In the genomic region with DNA sequence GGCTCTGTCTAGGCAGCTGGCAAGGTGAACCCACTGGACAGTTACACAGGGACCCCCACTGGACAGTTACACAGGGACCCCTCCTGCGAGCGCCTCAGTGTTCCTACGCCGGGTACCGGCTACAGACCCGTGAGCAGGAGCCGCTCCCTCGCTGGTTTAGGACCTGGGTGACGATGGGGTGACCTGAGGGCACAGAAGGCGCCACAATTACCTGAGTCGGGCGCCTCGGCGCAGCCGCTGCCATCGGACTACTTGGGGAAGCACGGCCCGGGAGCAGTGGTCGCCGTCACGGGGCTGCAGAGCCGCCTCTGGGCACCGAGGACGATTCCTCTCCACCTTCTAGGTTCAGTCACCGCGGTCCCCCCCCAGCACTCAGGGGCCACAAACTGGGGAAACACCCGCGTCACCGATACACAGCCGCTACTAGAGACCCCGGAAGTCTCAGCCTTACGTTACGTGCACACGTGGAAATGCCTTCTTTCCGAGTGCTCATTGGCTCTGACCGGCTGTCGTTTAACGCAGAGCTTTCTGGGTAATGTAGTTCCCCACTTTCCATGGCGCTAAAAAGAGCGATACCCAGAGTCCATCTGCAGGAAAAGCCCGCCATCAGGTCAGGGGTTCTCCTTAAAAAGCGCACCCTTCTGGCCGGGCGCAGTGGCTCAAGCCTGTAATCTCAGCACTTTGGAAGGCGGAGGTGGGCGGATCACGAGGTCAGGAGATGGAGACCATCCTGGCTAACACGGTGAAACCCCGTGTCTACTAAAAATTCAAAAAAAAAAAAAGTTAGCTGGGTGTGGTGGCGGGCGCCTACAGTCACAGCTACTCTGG, we compare ENCODE assay signal across 8 cellular contexts. TPM values are rescaled to one million over a fixed set of nuclear protein-coding genes. Genes with fewer than 3 reads are reported as not detected.
DNase-seq lines count a peak whose midpoint lies in the region; ATAC-seq and TF ChIP-seq lines count a peak whose summit lies in the region.
"Not testable (repeated sequence)": the region's sequence is repeated elsewhere in the genome, so short reads cannot be mapped to it uniquely, and the experiment has no call there.

ZNF417 (minus strand) TSS at position 425 of the 828 bp plus-strand sequence; CDS start at position 244, 181 bp downstream.

- H3K27ac ChIP-seq in HUES64 (ENCODE audit: low read depth, low read length), result peak within 1 kb of the TSS; percentile 71
- H3K27ac ChIP-seq in OCI-LY1 (ENCODE audit: low read depth, low read length, poor library complexity, severe bottlenecking), result not testable (repeated sequence)

- not testable (repeated sequence) for H3K9me2 ChIP-seq in OCI-LY1 (ENCODE audit: low read depth, low read length)

- H3K4me2 ChIP-seq in OCI-LY1 (ENCODE audit: low read length), result peak within 1 kb of the TSS; percentile 89

- peak within 1 kb of the TSS; percentile 47; the same call in 1 of the 2 replicates for H2AFZ ChIP-seq in OCI-LY1 (ENCODE audit: low read length)

- H4K20me1 ChIP-seq in OCI-LY1 (ENCODE audit: insufficient read depth, low read length), result not testable (repeated sequence)

- H3K27me3 ChIP-seq in HUES64 (ENCODE audit: insufficient read depth, low read length); OCI-LY1 (ENCODE audit: insufficient read depth, low read length); mononuclear cell (ENCODE audit: insufficient read depth, low read length): not testable (repeated sequence)

- 1% methylated on average over 51 of the region's 51 CpGs for WGBS in HUES64

- not testable (repeated sequence) for H3K79me2 ChIP-seq in OCI-LY1 (ENCODE audit: insufficient read depth, low read length)

- H3K9ac ChIP-seq in HUES64 (ENCODE audit: low read depth, low read length), result peak within 1 kb of the TSS; percentile 85
- peak within 1 kb of the TSS; percentile 97 for H3K9ac ChIP-seq in OCI-LY1 (ENCODE audit: low read length)

- not testable (repeated sequence) for H3F3A ChIP-seq in OCI-LY1 (ENCODE audit: insufficient read depth, low read length)

- peak; percentile 52 for TF ChIP-seq CTCF in OCI-LY1 (IDR thresholded peaks at IDR 0.05; ENCODE audit: low read length)
- not testable (repeated sequence) for TF ChIP-seq CTCF in epithelial cell of esophagus (IDR thresholded peaks at IDR 0.05; ENCODE audit: insufficient read depth, low read depth, low read length, missing control alignments)

- ATAC-seq in GM21447 (IDR thresholded peaks at IDR 0.05; ENCODE audit: unreplicated experiment), result peak; percentile 94

- H3K4me3 ChIP-seq in HUES64 (ENCODE audit: low read length) (peak within 1 kb of the TSS; percentile 82), OCI-LY1 (ENCODE audit: low read depth, low read length, poor library complexity, severe bottlenecking) (peak within 1 kb of the TSS; percentile 99), epithelial cell of esophagus (ENCODE audit: low read length) (peak within 1 kb of the TSS; percentile 83), mononuclear cell (ENCODE audit: low read length) (peak within 1 kb of the TSS; percentile 84)

- not testable (repeated sequence) for H3K4me1 ChIP-seq in HUES64 (ENCODE audit: insufficient read depth, low read length); OCI-LY1 (ENCODE audit: insufficient read depth, low read length, severe bottlenecking)
- H3K4me1 ChIP-seq in mononuclear cell (ENCODE audit: insufficient read depth, low read length), result peaks cover 12% of the 10 kb centered on the region

- H3K36me3 ChIP-seq in HUES64 (ENCODE audit: insufficient read depth, low read length), result peaks cover 47% of the 10 kb centered on the region
- peaks cover 35% of the 10 kb centered on the region for H3K36me3 ChIP-seq in OCI-LY1 (ENCODE audit: insufficient read depth, low read length)

- H3K9me3 ChIP-seq in HUES64 (ENCODE audit: insufficient read depth, low read depth, low read length); OCI-LY1 (ENCODE audit: low read length); mononuclear cell (ENCODE audit: low read depth, low read length): not testable (repeated sequence)

- DNase-seq in DMS 273 (lab: John Stamatoyannopoulos, UW; ENCODE audit: unreplicated experiment) (peak; percentile 98), epithelial cell of esophagus (ENCODE audit: low read depth) (peak; percentile 95)
- DNase-seq in activated CD8-positive, alpha-beta memory T cell treated with anti-CD3 and anti-CD28 coated beads, Interleukin-2, amount 50 U/mL, for 4 hours, result peak; percentile 84
- DNase-seq in stimulated activated CD8-positive, alpha-beta memory T cell treated with anti-CD3 and anti-CD28 coated beads, Interleukin-4, amount 100 ng/mL, for 1 hour (ENCODE audit: low read depth in 2 of 2, low spot score in 1 of 2), result peak; percentile 60 to 70

RNA-seq across cellular contexts. Expression of gene ZNF417, which starts in this region (rescaled TPM):
- polyA plus RNA-seq in HUES64 (2013, experiment 1 of 2), result 7.5 TPM
- 8.1 TPM for polyA plus RNA-seq in HUES64 (2013, experiment 2 of 2)
- total RNA-seq in mononuclear cell, result 23.2 TPM
